ENCODE assay signal across 9 cellular contexts in the genomic region with DNA sequence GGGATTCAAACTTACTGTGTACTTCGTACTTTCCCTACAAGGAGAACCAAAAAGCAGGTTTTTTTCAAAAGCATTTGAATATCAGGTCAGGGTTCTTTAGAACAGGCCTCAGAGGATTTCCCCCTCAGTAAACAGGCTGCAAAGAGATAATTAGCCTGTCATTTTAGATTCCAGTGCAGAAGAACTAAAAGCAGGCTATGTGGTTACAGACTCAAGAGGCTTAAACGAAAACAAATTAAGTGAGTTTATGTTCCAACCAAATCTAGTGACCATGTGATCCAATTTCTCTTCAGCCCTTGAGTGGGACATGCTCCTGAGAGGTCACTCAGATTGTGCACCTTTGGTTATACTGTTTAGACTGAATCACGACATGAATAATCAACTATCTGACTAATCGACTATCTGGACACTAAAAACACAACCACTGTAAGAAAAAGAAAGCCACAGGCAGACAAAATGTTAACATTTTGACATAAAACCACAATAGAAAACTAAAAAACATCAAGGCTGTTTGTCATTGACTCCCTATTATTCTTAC. TPM values are rescaled to one million over a fixed set of nuclear protein-coding genes. Genes with fewer than 3 reads are reported as not detected.
DNase-seq lines count a peak whose midpoint lies in the region; ATAC-seq and TF ChIP-seq lines count a peak whose summit lies in the region.
"Had no signal": no experiment of that assay in that cellular context is flagged by ENCODE, and none has a peak within 500 bp of the region (broad histone marks: within the 10 kb centered on the region; RNA-seq: fewer than 3 reads in every experiment).

No MANE protein-coding gene starts in this region.

- WGBS in stomach, 5 donors = 46 to 56% (median 49%) methylated on average over 4 of the region's 4 CpGs

- in situ Hi-C loops in astrocyte of the spinal cord (cut with HindIII; ENCODE audit: low sequenced_read_pairs) = no loop called here

- ATAC-seq in HG03108 (IDR thresholded peaks at IDR 0.05; ENCODE audit: unreplicated experiment) (peak; percentile 44), HG03135 (IDR thresholded peaks at IDR 0.05; ENCODE audit: unreplicated experiment) (no peak)
- ATAC-seq in stimulated activated naive CD8-positive, alpha-beta T cell treated with anti-CD3 and anti-CD28 coated beads, Interleukin-15, amount 100 ng/mL, for 72 hours = peak; percentile 16

- TF ChIP-seq POLR2A in stomach (IDR thresholded peaks at IDR 0.05) = no peak

- intact Hi-C loops in stomach (cut with DNase I; ENCODE audit: low total_unique reads) = no loop called here

- H3K4me3 ChIP-seq in astrocyte of the spinal cord (ENCODE audit: low read depth, low read length) = no peak overlapping the region
- H3K4me3 ChIP-seq in stomach = no peak overlapping the region

- H3K36me3 Mint-ChIP-seq in activated T-cell treated with anti-CD3 and anti-CD28 coated beads, Interleukin-2, amount 50 U/mL, for 24 hours (ENCODE audit: low read depth) = peaks cover 32% of the 10 kb centered on the region

- H3K27me3 ChIP-seq in stomach = no peaks in the 10 kb centered on the region

- peaks cover 0 to 30% (median 18%) of the 10 kb centered on the region in 4 donors for H3K4me1 ChIP-seq in stomach

- TF ChIP-seq CTCF in astrocyte of the spinal cord (IDR thresholded peaks at IDR 0.05; ENCODE audit: low read depth, low read length) (no peak), stomach (IDR thresholded peaks at IDR 0.05) (no peak)

- H3K4me3 Mint-ChIP-seq in activated T-cell treated with anti-CD3 and anti-CD28 coated beads, Interleukin-2, amount 50 U/mL, for 24 hours = no peak overlapping the region
- peak overlapping the region; percentile 14 to 35 for H3K4me3 Mint-ChIP-seq in stimulated activated naive CD8-positive, alpha-beta T cell treated with anti-CD3 and anti-CD28 coated beads, Interleukin-15, amount 100 ng/mL, for 72 hours

- no peaks in the 10 kb centered on the region for H3K9me3 Mint-ChIP-seq in activated T-cell treated with anti-CD3 and anti-CD28 coated beads, Interleukin-2, amount 50 U/mL, for 24 hours
- H3K9me3 Mint-ChIP-seq in stimulated activated naive CD8-positive, alpha-beta T cell treated with anti-CD3 and anti-CD28 coated beads, Interleukin-15, amount 100 ng/mL, for 72 hours = peaks cover 11 to 13% of the 10 kb centered on the region in 2 donors

- H3K36me3 ChIP-seq in stomach = no peaks in the 10 kb centered on the region

- H3K27ac ChIP-seq in stomach = no peak overlapping the region

- H3K4me1 Mint-ChIP-seq in activated T-cell treated with anti-CD3 and anti-CD28 coated beads, Interleukin-2, amount 50 U/mL, for 24 hours (ENCODE audit: low read depth) = peaks cover 53% of the 10 kb centered on the region
- peaks cover 48% of the 10 kb centered on the region for H3K4me1 Mint-ChIP-seq in stimulated activated naive CD8-positive, alpha-beta T cell treated with anti-CD3 and anti-CD28 coated beads, Interleukin-15, amount 100 ng/mL, for 72 hours

- no peaks in the 10 kb centered on the region for H3K9me3 ChIP-seq in stomach

- DNase-seq in activated T-cell treated with anti-CD3 and anti-CD28 coated beads, Interleukin-2, amount 50 U/mL, for 24 hours = no peak
- DNase-seq in activated T-cell treated with anti-CD3 and anti-CD28 coated beads, Interleukin-2, amount 50 U/mL, for 48 hours = no peak
- DNase-seq in astrocyte of the spinal cord (ENCODE audit: low read depth, low spot score) (peak; percentile 48), stomach (no peak)
- DNase-seq in stimulated activated naive CD8-positive, alpha-beta T cell treated with anti-CD3 and anti-CD28 coated beads, Interleukin-15, amount 100 ng/mL, for 72 hours = no peak
- no peak for DNase-seq in stimulated activated CD4-positive, alpha-beta T cell treated with anti-CD3 and anti-CD28 coated beads, Interleukin-1b, Interleukin-23, amount 100 ng/mL, for 48 hours
- DNase-seq: DND-41 had no signal

- no peak for TF ChIP-seq EP300 in stomach (IDR thresholded peaks at IDR 0.05)

- H3K27me3 Mint-ChIP-seq in activated T-cell treated with anti-CD3 and anti-CD28 coated beads, Interleukin-2, amount 50 U/mL, for 24 hours = no peaks in the 10 kb centered on the region
- no peaks in the 10 kb centered on the region for H3K27me3 Mint-ChIP-seq in stimulated activated naive CD8-positive, alpha-beta T cell treated with anti-CD3 and anti-CD28 coated beads, Interleukin-15, amount 100 ng/mL, for 72 hours

- H3K27ac Mint-ChIP-seq in activated T-cell treated with anti-CD3 and anti-CD28 coated beads, Interleukin-2, amount 50 U/mL, for 24 hours = peak overlapping the region; percentile 20
- no peak overlapping the region for H3K27ac Mint-ChIP-seq in stimulated activated naive CD8-positive, alpha-beta T cell treated with anti-CD3 and anti-CD28 coated beads, Interleukin-15, amount 100 ng/mL, for 72 hours

RNA-seq across cellular contexts. Expression of a gene that starts 4.5 kb away (rescaled TPM):
- 10 to 100 TPM in 2 of 5 donors, 1 to 10 TPM in 3; 1.7 to 15.8 (median 9.1) TPM for total RNA-seq in stomach
- polyA plus RNA-seq in stomach = 1 to 10 TPM; 2.7 to 5.3 (median 4.3) TPM

RNA-seq across cellular contexts. Expression of a gene that starts 4.8 kb away (rescaled TPM):
- 1 to 10 TPM in 1 of 5 donors, under 1 TPM in 2, not detected in 2; under 0.01 to 1.4 (median 0.73) TPM for total RNA-seq in stomach
- polyA plus RNA-seq in stomach = under 1 TPM; 0.10 to 0.87 (median 0.31) TPM

RNA-seq across cellular contexts. Expression of a gene that starts 51.0 kb away (rescaled TPM):
- total RNA-seq in stomach = under 1 TPM in 1 of 5 donors, not detected in 4; 0.18 TPM
- polyA plus RNA-seq in stomach = under 1 TPM in 2 of 3 donors, not detected in 1; 0.08 to 0.46 TPM

RNA-seq across cellular contexts. Expression of a gene that starts 51.5 kb away (rescaled TPM):
- 10 to 100 TPM in 3 of 5 donors, 1 to 10 TPM in 2; 5.8 to 30.9 (median 10.7) TPM for total RNA-seq in stomach
- 10 to 100 TPM; 25.2 to 39.2 (median 28.6) TPM for polyA plus RNA-seq in stomach

RNA-seq across cellular contexts. Expression of a gene that starts 51.7 kb away (rescaled TPM):
- total RNA-seq in stomach = 10 to 100 TPM in 4 of 5 donors, 1 to 10 TPM in 1; 8.3 to 33.8 (median 17.9) TPM
- 10 to 100 TPM in 1 of 3 donors, 1 to 10 TPM in 2; 7.3 to 12.1 (median 8.3) TPM for polyA plus RNA-seq in stomach
